Comparison of ENCODE assay signal across 23 cellular contexts in the genomic region with DNA sequence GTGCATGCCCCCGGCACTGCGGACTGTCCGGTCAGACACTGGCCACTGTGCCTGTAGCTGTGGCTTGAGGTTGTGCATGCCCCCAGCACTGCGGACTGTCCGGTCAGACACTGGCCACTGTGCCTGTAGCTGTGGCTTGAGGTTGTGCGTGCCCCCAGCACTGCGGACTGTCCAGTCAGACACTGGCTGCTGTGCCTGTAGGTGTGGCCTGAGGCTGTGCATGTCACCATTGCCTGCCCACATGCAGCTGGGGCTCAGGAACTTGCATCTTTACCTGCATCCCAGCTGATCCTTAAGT. TPM values are rescaled to one million over a fixed set of nuclear protein-coding genes. Genes with fewer than 3 reads are reported as not detected.
"Had no signal": no experiment of that assay in that cellular context is flagged by ENCODE, and none has a peak within 500 bp of the region (broad histone marks: within the 10 kb centered on the region; RNA-seq: fewer than 3 reads in every experiment).

No MANE protein-coding gene starts in this region.

- H3K36me3 Mint-ChIP-seq: mesothelial cell of epicardium, neural progenitor cell had no signal

- ATAC-seq: effector memory CD8-positive, alpha-beta T cell; left lobe of liver; mucosa of descending colon; sciatic nerve; stimulated activated memory B cell treated with anti-CD40 and anti-IgM and Interleukin-4, amounts not matched to agents 10 μg/mL and 1 μg/mL and 100 μg/mL, for 72 hours had no signal

- H3K27ac Mint-ChIP-seq: effector memory CD8-positive, alpha-beta T cell; mesothelial cell of epicardium; naive B cell; natural killer cell treated with Interleukin-12 subunit alpha and Interleukin-12 subunit beta and Interleukin-15 and Interleukin-18, amount 100 ng/mL, for 72 hours; neural progenitor cell; stimulated activated memory B cell treated with anti-CD40 and anti-IgM and Interleukin-4, amounts not matched to agents 10 μg/mL and 1 μg/mL and 100 μg/mL, for 72 hours; stimulated activated naive CD8-positive, alpha-beta T cell treated with anti-CD3 and anti-CD28 coated beads, Interleukin-15, Interleukin-2, amounts not matched to agents 100 ng/mL and 50 ng/mL, for 24 hours had no signal

- H3K4me1 ChIP-seq: neural progenitor cell had no signal

- H3K9me3 Mint-ChIP-seq: effector memory CD8-positive, alpha-beta T cell; mesothelial cell of epicardium; naive B cell; natural killer cell treated with Interleukin-12 subunit alpha and Interleukin-12 subunit beta and Interleukin-15 and Interleukin-18, amount 100 ng/mL, for 72 hours; neural progenitor cell; stimulated activated memory B cell treated with anti-CD40 and anti-IgM and Interleukin-4, amounts not matched to agents 10 μg/mL and 1 μg/mL and 100 μg/mL, for 72 hours; stimulated activated naive CD8-positive, alpha-beta T cell treated with anti-CD3 and anti-CD28 coated beads, Interleukin-15, Interleukin-2, amounts not matched to agents 100 ng/mL and 50 ng/mL, for 24 hours had no signal

- H3K9me3 ChIP-seq: mucosa of descending colon, suprapubic skin, transverse colon had no signal

- H3K27ac ChIP-seq: neural progenitor cell, suprapubic skin, transverse colon had no signal

- H3K27me3 ChIP-seq: neural progenitor cell, suprapubic skin, transverse colon had no signal

- H3K9ac ChIP-seq: neural progenitor cell had no signal

- H3K27me3 Mint-ChIP-seq: effector memory CD8-positive, alpha-beta T cell; naive B cell; natural killer cell treated with Interleukin-12 subunit alpha and Interleukin-12 subunit beta and Interleukin-15 and Interleukin-18, amount 100 ng/mL, for 72 hours; stimulated activated memory B cell treated with anti-CD40 and anti-IgM and Interleukin-4, amounts not matched to agents 10 μg/mL and 1 μg/mL and 100 μg/mL, for 72 hours; stimulated activated naive CD8-positive, alpha-beta T cell treated with anti-CD3 and anti-CD28 coated beads, Interleukin-15, Interleukin-2, amounts not matched to agents 100 ng/mL and 50 ng/mL, for 24 hours had no signal

- DNase-seq: cerebellar nuclear complex; cortex of kidney; effector memory CD8-positive, alpha-beta T cell; head of caudate nucleus; mesenchymal stem cell; mucosa of descending colon; naive B cell; nucleus accumbens; retina; stimulated activated CD4-positive, alpha-beta T cell treated with anti-CD3 and anti-CD28 coated beads, Interleukin-4, amount 100 ng/mL, for 4 hours; transverse colon had no signal

- H3K4me3 ChIP-seq: mucosa of descending colon, neural progenitor cell, suprapubic skin, transverse colon had no signal

- H3K4me3 Mint-ChIP-seq: effector memory CD8-positive, alpha-beta T cell; mesothelial cell of epicardium; natural killer cell treated with Interleukin-12 subunit alpha and Interleukin-12 subunit beta and Interleukin-15 and Interleukin-18, amount 100 ng/mL, for 72 hours; neural progenitor cell; stimulated activated memory B cell treated with anti-CD40 and anti-IgM and Interleukin-4, amounts not matched to agents 10 μg/mL and 1 μg/mL and 100 μg/mL, for 72 hours; stimulated activated naive CD8-positive, alpha-beta T cell treated with anti-CD3 and anti-CD28 coated beads, Interleukin-15, Interleukin-2, amounts not matched to agents 100 ng/mL and 50 ng/mL, for 24 hours had no signal

- H3K36me3 ChIP-seq: neural progenitor cell had no signal

RNA-seq across cellular contexts. Expression of a gene that starts 16.8 kb away (rescaled TPM):
- total RNA-seq: fibroblast of villous mesenchyme; natural killer cell treated with Interleukin-12 subunit alpha and Interleukin-12 subunit beta and Interleukin-15 and Interleukin-18, amount 100 ng/mL, for 72 hours had no signal
- polyA plus RNA-seq: keratinocyte had no signal

RNA-seq across cellular contexts. Expression of a gene that starts 28.5 kb away (rescaled TPM):
- total RNA-seq: natural killer cell treated with Interleukin-12 subunit alpha and Interleukin-12 subunit beta and Interleukin-15 and Interleukin-18, amount 100 ng/mL, for 72 hours had no signal

RNA-seq across cellular contexts. Expression of a gene that starts 39.5 kb away (rescaled TPM):
- total RNA-seq: natural killer cell treated with Interleukin-12 subunit alpha and Interleukin-12 subunit beta and Interleukin-15 and Interleukin-18, amount 100 ng/mL, for 72 hours; osteocyte; skeletal muscle tissue had no signal
- polyA plus RNA-seq: keratinocyte had no signal
